12 cellular contexts compared by ENCODE assay signal in genomic region chr1:35506960-35507901, GRCh38. TPM values are rescaled to one million over a fixed set of nuclear protein-coding genes. Genes with fewer than 3 reads are reported as not detected.
DNase-seq lines count a peak whose midpoint lies in the region; ATAC-seq, FAIRE-seq and TF ChIP-seq lines count a peak whose summit lies in the region.
"Had no signal": no experiment of that assay in that cellular context is flagged by ENCODE, and none has a peak within 500 bp of the region (broad histone marks: within the 10 kb centered on the region; RNA-seq: fewer than 3 reads in every experiment).

No MANE protein-coding gene starts in this region.

- peak overlapping the region; percentile 83 for H3K27ac ChIP-seq in 22Rv1
- H3K27ac ChIP-seq in OCI-LY3 (ENCODE audit: low read length): no peak overlapping the region
- H3K27ac ChIP-seq: SK-N-MC had no signal

- peaks cover 30% of the 10 kb centered on the region for H3K4me1 ChIP-seq in OCI-LY3 (ENCODE audit: low read length)

- H3K9me3 Mint-ChIP-seq in central memory CD8-positive, alpha-beta T cell: no peaks in the 10 kb centered on the region

- TF ChIP-seq POLR2A in GM12892 (IDR thresholded peaks at IDR 0.05; ENCODE audit: low read depth, low read length): no peak

- peak; percentile 87 for FAIRE-seq in GM12892 (lab: Jason Lieb, UNC)
- FAIRE-seq: HTR-8/SVneo had no signal

- peak overlapping the region; percentile 56 for H3K4me2 ChIP-seq in OCI-LY3 (ENCODE audit: low read length)

- no peaks in the 10 kb centered on the region for H3K27me3 Mint-ChIP-seq in central memory CD8-positive, alpha-beta T cell

- H3K36me3 ChIP-seq in OCI-LY3 (replicated peaks; ENCODE audit: low read depth, low read length): peaks cover 7% of the 10 kb centered on the region
- H3K36me3 ChIP-seq: BE2C had no signal

- H3K4me3 Mint-ChIP-seq in central memory CD8-positive, alpha-beta T cell: peak overlapping the region; percentile 65

- H3K9me3 ChIP-seq in OCI-LY3 (ENCODE audit: insufficient read depth, low read length): no peaks in the 10 kb centered on the region
- H3K9me3 ChIP-seq: BE2C had no signal

- peak overlapping the region; percentile 22; the same call in 1 of the 2 replicates for H3K4me3 ChIP-seq in OCI-LY3 (ENCODE audit: low read length)
- H3K4me3 ChIP-seq: SK-N-MC had no signal

- H3K27ac Mint-ChIP-seq in central memory CD8-positive, alpha-beta T cell (ENCODE audit: low read depth): peak overlapping the region; percentile 93

- H3K79me2 ChIP-seq in OCI-LY3 (ENCODE audit: low read length): 0 out of 2 replicates have a peak, but pooled peaks cover 2% of the 10 kb centered on the region

- peaks cover 5% of the 10 kb centered on the region; the same call in 1 of the 2 replicates for H4K20me1 ChIP-seq in OCI-LY3 (ENCODE audit: insufficient read depth, low read length)

- TF ChIP-seq CTCF in 22Rv1 (IDR thresholded peaks at IDR 0.05): 0 out of 2 replicates have a peak, but pooled peaks have one; percentile 1
- TF ChIP-seq CTCF in OCI-LY3 (IDR thresholded peaks at IDR 0.05; ENCODE audit: low read depth, low read length): no peak

- H3K4me1 Mint-ChIP-seq in central memory CD8-positive, alpha-beta T cell: peaks cover 69% of the 10 kb centered on the region

- peaks cover 12% of the 10 kb centered on the region for H3K36me3 Mint-ChIP-seq in central memory CD8-positive, alpha-beta T cell (ENCODE audit: insufficient read depth)

- no peak for DNase-seq in GM12892 (ENCODE audit: insufficient read length)
- DNase-seq in central memory CD8-positive, alpha-beta T cell (ENCODE audit: low spot score in 2 of 2): no peak
- DNase-seq in NOMO-1 treated with dmso at 0.1 percent for 144 hours (lab: John Stamatoyannopoulos, UW; ENCODE audit: unreplicated experiment): no peak
- DNase-seq in RKO (ENCODE audit: low spot score): no peak
- DNase-seq in NCI-H2081 (lab: John Stamatoyannopoulos, UW): no peak
- no peak for DNase-seq in NCI-H2196 treated with DMSO at 0.1 percent for 48 hours (lab: John Stamatoyannopoulos, UW; ENCODE audit: unreplicated experiment)
- DNase-seq: BE2C, NCI-H2227 treated with DMSO at 0.1 percent for 48 hours had no signal

- H3K9ac ChIP-seq in OCI-LY3 (ENCODE audit: low read length): no peak overlapping the region

- ATAC-seq in central memory CD8-positive, alpha-beta T cell (replicated peaks; ENCODE audit: extremely low read depth, poor library complexity, severe bottlenecking): peak; percentile 35

- no peaks in the 10 kb centered on the region for H3K27me3 ChIP-seq in OCI-LY3 (ENCODE audit: low read depth, low read length)
- H3K27me3 ChIP-seq: BE2C had no signal

- H2AFZ ChIP-seq in OCI-LY3 (ENCODE audit: low read depth, low read length): no peak overlapping the region

RNA-seq across cellular contexts. Expression of gene KIAA0319L, which starts 50.0 kb away (rescaled TPM):
- 22.1 TPM for polyA plus RNA-seq in GM12892 (2012; ENCODE audit: missing spikeins)

RNA-seq across cellular contexts. Expression of gene NCDN, which starts 50.4 kb away (rescaled TPM):
- 6.4 TPM for polyA plus RNA-seq in GM12892 (2012; ENCODE audit: missing spikeins)
